In the genomic region with DNA sequence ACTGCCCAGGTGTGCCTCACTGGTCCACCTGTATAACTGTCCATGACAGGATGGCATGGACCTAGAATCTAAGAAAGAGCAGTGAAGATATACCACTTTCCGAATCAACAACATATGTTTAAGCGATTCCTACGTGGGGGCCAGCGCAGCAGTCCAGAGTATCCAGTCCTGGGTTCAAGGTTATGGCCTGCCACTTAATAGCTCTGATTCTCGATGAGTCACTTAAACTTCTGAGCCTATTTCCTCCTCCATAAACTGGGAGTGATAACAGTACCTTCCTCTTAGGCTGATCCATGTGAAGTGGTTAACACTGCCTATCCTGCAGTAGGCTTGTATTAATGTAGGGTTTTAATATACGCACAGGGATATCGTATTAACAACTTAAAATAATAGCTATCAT, we compare ENCODE assay signal across 15 cellular contexts.
"Had no signal": no experiment of that assay in that cellular context is flagged by ENCODE, and none has a peak within 500 bp of the region (broad histone marks: within the 10 kb centered on the region; RNA-seq: fewer than 3 reads in every experiment).

No MANE protein-coding gene starts in this region.

- H3K27ac Mint-ChIP-seq: activated naive CD8-positive, alpha-beta T cell; activated T-helper 1 cell treated with anti-CD3 and anti-CD28 coated beads, Interleukin-12 subunit alpha, Interleukin-12 subunit beta, Interleukin-2, Interleukin-4 antibody, amounts not matched to agents 30 ng/mL and 10 ng/mL and 1 ng/mL, durations not matched to agents 14 hours and 24 hours and 36 hours; nephron progenitor cell; stimulated activated naive B cell treated with anti-CD40 and anti-IgM and Interleukin-4, amounts not matched to agents 10 μg/mL and 1 μg/mL and 100 μg/mL, for 72 hours had no signal

- H3K4me3 ChIP-seq: gastrocnemius medialis, heart left ventricle, thyroid gland had no signal

- DNase-seq: activated CD4-positive, CD25-positive, alpha-beta regulatory T cell treated with anti-CD3 and anti-CD28 coated beads, Interleukin-2, amount 50 U/mL, for 72 hours; activated T-cell treated with anti-CD3 and anti-CD28 coated beads for 4 hours; effector CD4-positive, alpha-beta T cell; gastrocnemius medialis; heart left ventricle; nephron progenitor cell; occipital lobe; retina; stimulated activated naive B cell treated with anti-CD40 and anti-IgM and Interleukin-4, amounts not matched to agents 10 μg/mL and 1 μg/mL and 100 μg/mL, for 72 hours; thyroid gland had no signal

- H3K27me3 Mint-ChIP-seq: activated naive CD8-positive, alpha-beta T cell; stimulated activated naive B cell treated with anti-CD40 and anti-IgM and Interleukin-4, amounts not matched to agents 10 μg/mL and 1 μg/mL and 100 μg/mL, for 72 hours had no signal

- H3K27ac ChIP-seq: gastrocnemius medialis, heart left ventricle, thyroid gland, VCaP had no signal

- H3K9me3 ChIP-seq: gastrocnemius medialis, thyroid gland had no signal

- H3K4me3 Mint-ChIP-seq: activated naive CD8-positive, alpha-beta T cell; activated T-helper 1 cell treated with anti-CD3 and anti-CD28 coated beads, Interleukin-12 subunit alpha, Interleukin-12 subunit beta, Interleukin-2, Interleukin-4 antibody, amounts not matched to agents 30 ng/mL and 10 ng/mL and 1 ng/mL, durations not matched to agents 14 hours and 24 hours and 36 hours; nephron progenitor cell; stimulated activated naive B cell treated with anti-CD40 and anti-IgM and Interleukin-4, amounts not matched to agents 10 μg/mL and 1 μg/mL and 100 μg/mL, for 72 hours had no signal

- H3K36me3 Mint-ChIP-seq: activated naive CD8-positive, alpha-beta T cell; stimulated activated naive B cell treated with anti-CD40 and anti-IgM and Interleukin-4, amounts not matched to agents 10 μg/mL and 1 μg/mL and 100 μg/mL, for 72 hours had no signal

- H3K36me3 ChIP-seq: gastrocnemius medialis, heart left ventricle, thyroid gland had no signal

- H3K9me3 Mint-ChIP-seq: stimulated activated naive B cell treated with anti-CD40 and anti-IgM and Interleukin-4, amounts not matched to agents 10 μg/mL and 1 μg/mL and 100 μg/mL, for 72 hours had no signal

- FAIRE-seq: urothelium cell line had no signal

- ATAC-seq: esophagus mucosa; gastrocnemius medialis; heart left ventricle; stimulated activated naive B cell treated with anti-CD40 and anti-IgM and Interleukin-4, amounts not matched to agents 10 μg/mL and 1 μg/mL and 100 μg/mL, for 72 hours had no signal

- H3K27me3 ChIP-seq: gastrocnemius medialis, heart left ventricle, thyroid gland had no signal
